ENCODE assay signal across 18 cellular contexts in the genomic region with DNA sequence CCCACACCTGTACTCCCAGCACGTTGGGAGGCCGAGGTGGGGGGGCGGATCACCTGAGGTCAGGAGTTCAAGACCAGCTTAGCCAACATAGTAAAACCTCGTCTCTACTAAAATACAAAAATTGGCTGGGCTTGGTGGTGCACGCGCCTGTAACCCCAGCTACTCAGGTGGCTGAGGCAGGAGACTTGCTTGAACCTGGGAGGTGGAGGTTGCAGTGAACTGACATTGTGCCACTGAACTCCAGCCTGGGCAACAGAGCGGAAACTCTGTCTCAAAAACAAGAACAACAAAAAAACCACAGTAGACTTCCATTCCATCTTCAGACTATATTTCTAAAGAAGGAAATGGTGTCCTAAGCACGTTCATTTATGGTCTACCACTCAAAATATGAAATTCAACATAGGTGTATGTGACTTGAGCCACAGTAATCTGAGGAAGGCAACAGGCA. TPM values are rescaled to one million over a fixed set of nuclear protein-coding genes. Genes with fewer than 3 reads are reported as not detected.
A peak's percentile ranks its signal among the peaks of the same experiment; 100 is the strongest.
DNase-seq lines count a peak whose midpoint lies in the region; ATAC-seq and TF ChIP-seq lines count a peak whose summit lies in the region.
"Had no signal": no experiment of that assay in that cellular context is flagged by ENCODE, and none has a peak within 500 bp of the region (broad histone marks: within the 10 kb centered on the region; RNA-seq: fewer than 3 reads in every experiment).

No MANE protein-coding gene starts in this region.

- WGBS in heart left ventricle, 4 donors: 90 to 98% (median 95%) methylated on average over 8 of the region's 8 CpGs

- H3K9me3 ChIP-seq in cardiac muscle cell (ENCODE audit: low read depth) (no peaks in the 10 kb centered on the region), heart left ventricle (no peaks in the 10 kb centered on the region)
- H3K9me3 ChIP-seq: gastroesophageal sphincter, SK-N-SH had no signal

- POLR2A ChIA-PET in WTC11 (lab: Charles Lee): no interaction called here
- POLR2A ChIA-PET in activated naive CD8-positive, alpha-beta T cell treated with anti-CD3 and anti-CD28 coated beads, Interleukin-2, amount 10 ng/mL, durations not matched to agents 7 days and 5 days (lab: Charles Lee): interaction anchor here (0.9 to 7.1 kb wide), 3 partner anchors 9 to 23 kb away, joined by 3 to 95 read pairs (median 9); a partner anchor contains a TSS

- peak overlapping the region; percentile 81; the same call in 1 of the 2 replicates for H3K27ac Mint-ChIP-seq in WTC11
- H3K27ac Mint-ChIP-seq in activated naive CD8-positive, alpha-beta T cell treated with anti-CD3 and anti-CD28 coated beads, Interleukin-2, amount 10 ng/mL, durations not matched to agents 7 days and 5 days: peak overlapping the region; percentile 99
- peak overlapping the region; percentile 89 to 99 for H3K27ac Mint-ChIP-seq in stimulated activated naive CD8-positive, alpha-beta T cell treated with anti-CD3 and anti-CD28 coated beads, Interleukin-15, amount 100 ng/mL, for 72 hours
- H3K27ac Mint-ChIP-seq: activated B cell treated with CpG ODN at 0.5 μM for 24 hours had no signal

- no peak for TF ChIP-seq POLR2A in heart left ventricle (IDR thresholded peaks at IDR 0.05)

- CTCF ChIA-PET in WTC11 (lab: Charles Lee): interaction anchor here (2.1 kb wide), 1 partner anchor 13 kb away, joined by 5 read pairs; no protein-coding TSS in a partner anchor

- H3K36me3 Mint-ChIP-seq in WTC11: no peaks in the 10 kb centered on the region
- peaks cover 2% of the 10 kb centered on the region for H3K36me3 Mint-ChIP-seq in activated naive CD8-positive, alpha-beta T cell treated with anti-CD3 and anti-CD28 coated beads, Interleukin-2, amount 10 ng/mL, durations not matched to agents 7 days and 5 days

- H3K4me3 ChIP-seq in cardiac muscle cell (no peak overlapping the region), heart left ventricle (no peak overlapping the region)
- H3K4me3 ChIP-seq: gastroesophageal sphincter, K562 had no signal

- H3K4me1 ChIP-seq in cardiac muscle cell (ENCODE audit: low read depth) (no peaks in the 10 kb centered on the region), heart left ventricle (peaks cover 0 to 6% (median 0%) of the 10 kb centered on the region in 12 donors)

- TF ChIP-seq CTCF in cardiac muscle cell (IDR thresholded peaks at IDR 0.05; ENCODE audit: low read depth, low read length): no peak
- TF ChIP-seq CTCF in heart left ventricle (IDR thresholded peaks at IDR 0.05): no peak
- TF ChIP-seq CTCF in WTC11 (IDR thresholded peaks at IDR 0.05): no peak

- no peaks in the 10 kb centered on the region for H3K9me3 Mint-ChIP-seq in WTC11
- H3K9me3 Mint-ChIP-seq in activated naive CD8-positive, alpha-beta T cell treated with anti-CD3 and anti-CD28 coated beads, Interleukin-2, amount 10 ng/mL, durations not matched to agents 7 days and 5 days: no peaks in the 10 kb centered on the region
- peaks cover 0 to 4% of the 10 kb centered on the region in 2 donors for H3K9me3 Mint-ChIP-seq in stimulated activated naive CD8-positive, alpha-beta T cell treated with anti-CD3 and anti-CD28 coated beads, Interleukin-15, amount 100 ng/mL, for 72 hours
- H3K9me3 Mint-ChIP-seq: activated B cell treated with CpG ODN at 0.5 μM for 24 hours, H9 had no signal

- peaks cover 34% of the 10 kb centered on the region for H3K4me1 Mint-ChIP-seq in WTC11
- peaks cover 29% of the 10 kb centered on the region for H3K4me1 Mint-ChIP-seq in activated naive CD8-positive, alpha-beta T cell treated with anti-CD3 and anti-CD28 coated beads, Interleukin-2, amount 10 ng/mL, durations not matched to agents 7 days and 5 days
- H3K4me1 Mint-ChIP-seq in stimulated activated naive CD8-positive, alpha-beta T cell treated with anti-CD3 and anti-CD28 coated beads, Interleukin-15, amount 100 ng/mL, for 72 hours: peaks cover 54% of the 10 kb centered on the region

- ATAC-seq in heart left ventricle (no peak), WTC11 (no peak)
- ATAC-seq in activated naive CD8-positive, alpha-beta T cell treated with anti-CD3 and anti-CD28 coated beads, Interleukin-2, amount 10 ng/mL, durations not matched to agents 7 days and 5 days (ENCODE audit: low read depth): peak; percentile 66
- ATAC-seq in stimulated activated naive CD8-positive, alpha-beta T cell treated with anti-CD3 and anti-CD28 coated beads, Interleukin-15, amount 100 ng/mL, for 72 hours: peak; percentile 50
- ATAC-seq: gastroesophageal sphincter, K562 had no signal

- no peaks in the 10 kb centered on the region for H3K27me3 Mint-ChIP-seq in WTC11 (ENCODE audit: low read depth)
- H3K27me3 Mint-ChIP-seq in activated naive CD8-positive, alpha-beta T cell treated with anti-CD3 and anti-CD28 coated beads, Interleukin-2, amount 10 ng/mL, durations not matched to agents 7 days and 5 days: no peaks in the 10 kb centered on the region
- H3K27me3 Mint-ChIP-seq in stimulated activated naive CD8-positive, alpha-beta T cell treated with anti-CD3 and anti-CD28 coated beads, Interleukin-15, amount 100 ng/mL, for 72 hours: no peaks in the 10 kb centered on the region
- H3K27me3 Mint-ChIP-seq: activated B cell treated with CpG ODN at 0.5 μM for 24 hours had no signal

- intact Hi-C loops in heart left ventricle (cut with DNase I): loop anchor here in 3 of 10 donors (5.0 to 10.0 kb wide), 3 partner anchors 173 to 178 kb away; no protein-coding TSS in a partner anchor

- no peak overlapping the region for H3K4me3 Mint-ChIP-seq in WTC11
- peak overlapping the region; percentile 74 for H3K4me3 Mint-ChIP-seq in activated naive CD8-positive, alpha-beta T cell treated with anti-CD3 and anti-CD28 coated beads, Interleukin-2, amount 10 ng/mL, durations not matched to agents 7 days and 5 days
- peak overlapping the region; percentile 66 to 77 for H3K4me3 Mint-ChIP-seq in stimulated activated naive CD8-positive, alpha-beta T cell treated with anti-CD3 and anti-CD28 coated beads, Interleukin-15, amount 100 ng/mL, for 72 hours
- H3K4me3 Mint-ChIP-seq: activated B cell treated with CpG ODN at 0.5 μM for 24 hours, H9 had no signal

- H3K27ac ChIP-seq in cardiac muscle cell: peak overlapping the region; percentile 43
- H3K27ac ChIP-seq in heart left ventricle: no peak overlapping the region
- H3K27ac ChIP-seq: gastroesophageal sphincter had no signal

- H3K36me3 ChIP-seq in cardiac muscle cell (no peaks in the 10 kb centered on the region), heart left ventricle (no peaks in the 10 kb centered on the region)
- H3K36me3 ChIP-seq: gastroesophageal sphincter had no signal

- no peak for DNase-seq in cardiac muscle cell (ENCODE audit: low read depth in 1 of 2, low spot score in 1 of 2)
- no peak for DNase-seq in heart left ventricle
- no peak for DNase-seq in WTC11 (ENCODE audit: low spot score)
- DNase-seq in activated naive CD8-positive, alpha-beta T cell treated with anti-CD3 and anti-CD28 coated beads, Interleukin-2, amount 10 ng/mL, durations not matched to agents 7 days and 5 days: peak; percentile 44
- no peak for DNase-seq in stimulated activated naive CD8-positive, alpha-beta T cell treated with anti-CD3 and anti-CD28 coated beads, Interleukin-15, amount 100 ng/mL, for 72 hours
- DNase-seq in LoVo (ENCODE audit: low spot score): no peak
- DNase-seq in NCI-H1092 treated with DMSO at 0.1 percent for 48 hours (lab: John Stamatoyannopoulos, UW): no peak
- DNase-seq in NCI-H446 treated with DMSO at 0.1 percent for 48 hours (lab: John Stamatoyannopoulos, UW): no peak
- DNase-seq: activated B cell treated with CpG ODN at 0.5 μM for 24 hours, caudate nucleus, DMS 273 treated with DMSO at 0.1 percent for 48 hours, H9, mammary epithelial cell, NCI-H1417 treated with DMSO at 0.1 percent for 48 hours, NCI-H446, SK-N-SH had no signal

- no peaks in the 10 kb centered on the region for H3K27me3 ChIP-seq in cardiac muscle cell
- H3K27me3 ChIP-seq in heart left ventricle: no peaks in the 10 kb centered on the region
- H3K27me3 ChIP-seq: gastroesophageal sphincter had no signal

TF ChIP-seq in WTC11, 78 proteins besides CTCF, POLR2A, EP300 and RAD21 (continues in another document):
- no peak for TF ChIP-seq TEAD4 (CRISPR knock-in tag; IDR thresholded peaks at IDR 0.05)
- no peak for TF ChIP-seq ATF1 (CRISPR knock-in tag; IDR thresholded peaks at IDR 0.05)
- no peak for TF ChIP-seq CREM (CRISPR knock-in tag; IDR thresholded peaks at IDR 0.05)

RNA-seq across cellular contexts. Expression of a gene that starts 14.2 kb away (rescaled TPM):
- 21.2 and 33.6 TPM in 2 replicates for total RNA-seq in cardiac muscle cell
- polyA plus RNA-seq in cardiac muscle cell: 10.8 and 17.9 TPM in 2 replicates
- 10 to 100 TPM; 10.9 to 25.9 (median 14.6) TPM for total RNA-seq in heart left ventricle
- polyA plus RNA-seq in heart left ventricle: 1 to 10 TPM; 3.2 to 6.0 TPM
- 128 to 139 TPM (median 139 TPM) in 3 replicates for total RNA-seq in WTC11 (2021)
- total RNA-seq in activated naive CD8-positive, alpha-beta T cell treated with anti-CD3 and anti-CD28 coated beads, Interleukin-2, amount 10 ng/mL, durations not matched to agents 7 days and 5 days: 10 to 100 TPM; 70.2 to 78.3 TPM

RNA-seq across cellular contexts. Expression of a gene that starts 49.8 kb away (rescaled TPM):
- total RNA-seq in cardiac muscle cell (not detected in 2 replicates), heart left ventricle (not detected), WTC11 (2021) (not detected in 3 replicates)
- polyA plus RNA-seq in cardiac muscle cell (not detected in 2 replicates), heart left ventricle (not detected)
- total RNA-seq in activated naive CD8-positive, alpha-beta T cell treated with anti-CD3 and anti-CD28 coated beads, Interleukin-2, amount 10 ng/mL, durations not matched to agents 7 days and 5 days: not detected
- total RNA-seq: activated B cell treated with CpG ODN at 0.5 μM for 24 hours, gastroesophageal sphincter, H9, K562, mammary epithelial cell had no signal
- polyA plus RNA-seq: K562, mammary epithelial cell, SK-N-SH had no signal

Comparison
In these comparisons a context has a peak if more than half of its experiments do, and no peak if none do; other contexts are left out.
1. ATAC-seq: peak in activated naive CD8-positive, alpha-beta T cell treated with anti-CD3 and anti-CD28 coated beads, Interleukin-2, amount 10 ng/mL, durations not matched to agents 7 days and 5 days (single experiment) and stimulated activated naive CD8-positive, alpha-beta T cell treated with anti-CD3 and anti-CD28 coated beads, Interleukin-15, amount 100 ng/mL, for 72 hours (single experiment); none in heart left ventricle (0 of 4) and WTC11 (single experiment).
2. Peak in every context shown above with its lines, with median percentiles within 50 percentile points of each other: H3K27ac Mint-ChIP-seq.